ENCODE assay signal across 11 cellular contexts in genomic region chr3:43291546-43291945, GRCh38. TPM values are rescaled to one million over a fixed set of nuclear protein-coding genes. Genes with fewer than 3 reads are reported as not detected.
A peak's percentile ranks its signal among the peaks of the same experiment; 100 is the strongest.
DNase-seq lines count a peak whose midpoint lies in the region; ATAC-seq and TF ChIP-seq lines count a peak whose summit lies in the region.
"Had no signal": no experiment of that assay in that cellular context is flagged by ENCODE, and none has a peak within 500 bp of the region (broad histone marks: within the 10 kb centered on the region; RNA-seq: fewer than 3 reads in every experiment).

No MANE protein-coding gene starts in this region.

- TF ChIP-seq POLR2A in spleen (IDR thresholded peaks at IDR 0.05): no peak

- TF ChIP-seq CTCF in spleen (IDR thresholded peaks at IDR 0.05 in 8 of 11, conservative IDR thresholded peaks at IDR 0.05 in 3 of 11) (no peak), GM10266 (IDR thresholded peaks at IDR 0.05; ENCODE audit: control insufficient read depth, insufficient read depth, low read depth, missing control alignments) (no peak)

- peaks cover 49% of the 10 kb centered on the region for H3K36me3 Mint-ChIP-seq in T-helper 2 cell treated with Interferon-gamma antibody and Interleukin-4, amounts not matched to agents 5 μg/mL and 100 μg/mL, for 36 hours (ENCODE audit: low read depth)
- H3K36me3 Mint-ChIP-seq in effector memory CD8-positive, alpha-beta T cell (ENCODE audit: insufficient read depth): peaks cover 40% of the 10 kb centered on the region

- no peak for ATAC-seq in effector memory CD8-positive, alpha-beta T cell (replicated peaks)
- no peak for ATAC-seq in GM21723 (IDR thresholded peaks at IDR 0.05; ENCODE audit: unreplicated experiment)
- ATAC-seq: activated CD4-positive, CD25-positive, alpha-beta regulatory T cell treated with anti-CD3 and anti-CD28 coated beads, Interleukin-2, amount 50 U/mL, for 24 hours had no signal

- no peaks in the 10 kb centered on the region for H3K27me3 Mint-ChIP-seq in T-helper 2 cell treated with Interferon-gamma antibody and Interleukin-4, amounts not matched to agents 5 μg/mL and 100 μg/mL, for 36 hours (ENCODE audit: low read depth)
- H3K27me3 Mint-ChIP-seq in effector memory CD8-positive, alpha-beta T cell: no peaks in the 10 kb centered on the region

- WGBS in spleen, 5 donors: 83 to 97% (median 88%) methylated on average over 1 of the region's 1 CpG

- H3K4me3 Mint-ChIP-seq in T-helper 2 cell treated with Interferon-gamma antibody and Interleukin-4, amounts not matched to agents 5 μg/mL and 100 μg/mL, for 36 hours: peak overlapping the region; percentile 97
- H3K4me3 Mint-ChIP-seq in effector memory CD8-positive, alpha-beta T cell: peak overlapping the region; percentile 81 to 90

- intact Hi-C loops in spleen (cut with DNase I; ENCODE audit: low total_unique reads): loop anchor here (10.0 kb wide), 2 partner anchors 53 to 93 kb away; no protein-coding TSS in a partner anchor

- DNase-seq in T-helper 2 cell treated with Interferon-gamma antibody and Interleukin-4, amounts not matched to agents 5 μg/mL and 100 μg/mL, for 36 hours (ENCODE audit: low spot score): no peak
- DNase-seq in T-helper 2 cell (no peak), RPMI7951 (ENCODE audit: low read depth) (peak; percentile 9), spleen (no peak), middle frontal gyrus (ENCODE audit: extremely low spot score, low spot score) (no peak), GM10266 (ENCODE audit: extremely low spot score) (no peak)
- DNase-seq in effector memory CD8-positive, alpha-beta T cell: no peak
- DNase-seq: stimulated activated CD4-positive, alpha-beta T cell treated with anti-CD3 and anti-CD28 coated beads, Interleukin-4, amount 100 ng/mL, for 4 hours; tibial artery had no signal

- peaks cover 0 to 13% (median 0%) of the 10 kb centered on the region in 6 donors for H3K36me3 ChIP-seq in spleen
- H3K36me3 ChIP-seq: tibial artery had no signal

- H3K4me1 Mint-ChIP-seq in T-helper 2 cell treated with Interferon-gamma antibody and Interleukin-4, amounts not matched to agents 5 μg/mL and 100 μg/mL, for 36 hours (ENCODE audit: low read depth): peaks cover 74% of the 10 kb centered on the region
- peaks cover 58 to 73% of the 10 kb centered on the region in 2 donors for H3K4me1 Mint-ChIP-seq in effector memory CD8-positive, alpha-beta T cell (ENCODE audit: low read depth in 2 of 2)

- no peaks in the 10 kb centered on the region for H3K9me3 Mint-ChIP-seq in T-helper 2 cell treated with Interferon-gamma antibody and Interleukin-4, amounts not matched to agents 5 μg/mL and 100 μg/mL, for 36 hours
- H3K9me3 Mint-ChIP-seq in effector memory CD8-positive, alpha-beta T cell: no peaks in the 10 kb centered on the region

- H3K4me1 ChIP-seq in spleen: peaks cover 79 to 95% (median 90%) of the 10 kb centered on the region in 6 donors

- peak overlapping the region in 6 of 8 donors; percentile 51 to 99 (median 96) for H3K27ac ChIP-seq in spleen
- H3K27ac ChIP-seq: tibial artery had no signal

- H3K9me3 ChIP-seq in spleen: no peaks in the 10 kb centered on the region
- H3K9me3 ChIP-seq: tibial artery had no signal

- H3K27ac Mint-ChIP-seq in T-helper 2 cell treated with Interferon-gamma antibody and Interleukin-4, amounts not matched to agents 5 μg/mL and 100 μg/mL, for 36 hours: peak overlapping the region; percentile 67
- H3K27ac Mint-ChIP-seq in effector memory CD8-positive, alpha-beta T cell: peak overlapping the region; percentile 92 to 96

- peak overlapping the region in 2 of 8 donors; percentile 64 to 80 for H3K4me3 ChIP-seq in spleen
- H3K4me3 ChIP-seq: tibial artery had no signal

- no peaks in the 10 kb centered on the region for H3K27me3 ChIP-seq in spleen (replicated peaks in 1 of 7)
- H3K27me3 ChIP-seq: tibial artery had no signal

RNA-seq across cellular contexts. Expression of gene SNRK, which starts 5.2 kb away (rescaled TPM):
- 15.3 and 16.0 TPM in 2 replicates for total RNA-seq in RPMI7951 (2014; rRNA removed; shearing (Covaris generic))
- total RNA-seq in spleen: 100 to 1,000 TPM in 4 of 7 donors, 10 to 100 TPM in 3; 83.7 to 121 (median 106) TPM
- polyA plus RNA-seq in spleen: 10 to 100 TPM; 12.0 to 17.9 (median 12.8) TPM
